In the genomic region with DNA sequence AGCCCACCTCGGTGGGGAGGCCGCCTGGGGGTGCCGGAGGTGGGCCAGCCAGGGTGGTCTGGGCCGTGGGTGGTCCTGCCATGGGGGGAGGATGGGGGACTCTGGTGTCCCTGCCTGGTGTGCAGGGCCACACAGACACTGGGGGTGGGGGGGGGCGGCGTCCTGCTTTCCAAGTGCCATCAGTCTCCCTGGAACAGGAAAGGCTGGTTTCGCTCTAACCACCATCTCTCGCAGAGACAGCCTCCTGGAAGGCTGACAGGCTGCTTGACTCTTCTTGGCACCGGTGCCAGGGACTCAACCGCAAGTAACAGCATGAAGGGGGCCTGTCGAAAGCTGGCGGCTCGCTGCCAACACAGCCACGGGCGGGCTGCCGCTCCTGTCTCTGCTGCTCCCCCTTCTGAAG, we compare ENCODE assay signal across 16 cellular contexts. TPM values are rescaled to one million over a fixed set of nuclear protein-coding genes. Genes with fewer than 3 reads are reported as not detected.
DNase-seq lines count a peak whose midpoint lies in the region; ATAC-seq and TF ChIP-seq lines count a peak whose summit lies in the region.
"Had no signal": no experiment of that assay in that cellular context is flagged by ENCODE, and none has a peak within 500 bp of the region (broad histone marks: within the 10 kb centered on the region; RNA-seq: fewer than 3 reads in every experiment).

No MANE protein-coding gene starts in this region.

- H3K4me2 ChIP-seq in MM.1S (ENCODE audit: low read depth, low read length) (no peak overlapping the region), Karpas-422 (ENCODE audit: low read depth, low read length, poor library complexity, severe bottlenecking) (no peak overlapping the region)

- H2AFZ ChIP-seq in MM.1S (ENCODE audit: low read length) (no peak overlapping the region), Karpas-422 (ENCODE audit: low read length) (no peak overlapping the region)
- H2AFZ ChIP-seq: GM23248 had no signal

- DNase-seq in DMS 273 treated with DMSO at 0.1 percent for 48 hours (lab: John Stamatoyannopoulos, UW) = peak; percentile 36
- peak; percentile 53 for DNase-seq in NCI-H446 treated with DMSO at 0.1 percent for 48 hours (lab: John Stamatoyannopoulos, UW)
- DNase-seq in fibroblast of gingiva (ENCODE audit: low read depth) = peak; percentile 81
- peak in 1 of 2 donors; percentile 62 for DNase-seq in psoas muscle
- no peak for DNase-seq in MM.1S
- no peak for DNase-seq in superior temporal gyrus (ENCODE audit: extremely low spot score)
- no peak for DNase-seq in Karpas-422
- DNase-seq: activated CD4-positive, alpha-beta T cell treated with anti-CD3 and anti-CD28 coated beads for 1 hour; CD4-positive, alpha-beta memory T cell; GM23248; NCI-H748 treated with DMSO at 0.1 percent for 48 hours had no signal

- intact Hi-C loops in psoas muscle (cut with DNase I) = no loop called here

- H3K27me3 ChIP-seq in psoas muscle (ENCODE audit: insufficient read depth in 3 of 3, low read length in 2 of 3) (no peaks in the 10 kb centered on the region), MM.1S (replicated peaks; ENCODE audit: insufficient read depth, low read length) (peaks cover 13% of the 10 kb centered on the region; the same call in 1 of the 2 replicates), Karpas-422 (ENCODE audit: low read length) (no peaks in the 10 kb centered on the region)
- H3K27me3 ChIP-seq: gastrocnemius medialis had no signal

- no peaks in the 10 kb centered on the region for H3F3A ChIP-seq in MM.1S (ENCODE audit: insufficient read depth, low read length)

- H3K4me3 ChIP-seq in psoas muscle (no peak overlapping the region), MM.1S (ENCODE audit: low read length) (no peak overlapping the region), Karpas-422 (ENCODE audit: low read length) (no peak overlapping the region)
- H3K4me3 ChIP-seq: gastrocnemius medialis, GM23248 had no signal

- peaks cover 5% of the 10 kb centered on the region for H3K9me3 ChIP-seq in psoas muscle
- H3K9me3 ChIP-seq in MM.1S (replicated peaks; ENCODE audit: insufficient read depth, low read length) = no peaks in the 10 kb centered on the region
- H3K9me3 ChIP-seq in Karpas-422 (ENCODE audit: low read length) = no peaks in the 10 kb centered on the region
- H3K9me3 ChIP-seq: gastrocnemius medialis had no signal

- H3K36me3 ChIP-seq in psoas muscle (ENCODE audit: insufficient read depth in 1 of 2, low read depth in 1 of 2) = peaks cover 0 to 95% of the 10 kb centered on the region in 2 donors
- H3K36me3 ChIP-seq in MM.1S (replicated peaks; ENCODE audit: insufficient read depth, low read length) = no peaks in the 10 kb centered on the region
- H3K36me3 ChIP-seq in Karpas-422 (ENCODE audit: insufficient read depth, low read length) = no peaks in the 10 kb centered on the region

- H3K9me2 ChIP-seq in MM.1S (replicated peaks; ENCODE audit: insufficient read depth, low read length) (no peaks in the 10 kb centered on the region), Karpas-422 (replicated peaks; ENCODE audit: insufficient read depth, low read length) (no peaks in the 10 kb centered on the region)

- H3K9ac ChIP-seq in MM.1S (ENCODE audit: low read length) (no peak overlapping the region), Karpas-422 (ENCODE audit: low read length) (no peak overlapping the region)
- H3K9ac ChIP-seq: GM23248 had no signal

- ATAC-seq in psoas muscle (peak; percentile 3 to 53 (median 19)), HG03097 (IDR thresholded peaks at IDR 0.05; ENCODE audit: low FRiP score, unreplicated experiment) (no peak)
- ATAC-seq: gastrocnemius medialis, left lobe of liver had no signal

- WGBS in psoas muscle, 3 donors = 47 to 72% (median 57%) methylated on average over 16 of the region's 16 CpGs

- H3K27ac ChIP-seq in psoas muscle (no peak overlapping the region), MM.1S (ENCODE audit: low read length) (no peak overlapping the region), Karpas-422 (ENCODE audit: low read length) (no peak overlapping the region)
- H3K27ac ChIP-seq: GM23248 had no signal

- H4K20me1 ChIP-seq in MM.1S (ENCODE audit: insufficient read depth, low read length) = no peaks in the 10 kb centered on the region
- no peaks in the 10 kb centered on the region for H4K20me1 ChIP-seq in Karpas-422 (ENCODE audit: insufficient read depth, low read depth, low read length)

- H3K4me1 ChIP-seq in psoas muscle (no peaks in the 10 kb centered on the region), MM.1S (ENCODE audit: low read length) (no peaks in the 10 kb centered on the region), Karpas-422 (ENCODE audit: low read length) (no peaks in the 10 kb centered on the region)

- TF ChIP-seq CTCF in psoas muscle (IDR thresholded peaks at IDR 0.05) (no peak), MM.1S (IDR thresholded peaks at IDR 0.05; ENCODE audit: low read length) (no peak)

- H3K79me2 ChIP-seq in MM.1S (ENCODE audit: low read length) = no peaks in the 10 kb centered on the region
- no peaks in the 10 kb centered on the region for H3K79me2 ChIP-seq in Karpas-422 (ENCODE audit: low read length)

RNA-seq across cellular contexts. Expression of gene RGMA, which starts 40.3 kb away (rescaled TPM):
- total RNA-seq in psoas muscle = 100 to 1,000 TPM in 2 of 4 donors, 10 to 100 TPM in 2; 45.8 to 217 (median 103) TPM
- 100 to 1,000 TPM in 2 of 3 donors, 10 to 100 TPM in 1; 39.2 to 187 (median 129) TPM for polyA plus RNA-seq in psoas muscle
- not detected in 2 replicates for total RNA-seq in Karpas-422 (2014; rRNA removed; shearing (Covaris generic); ENCODE audit: low replicate concordance)
- total RNA-seq: activated T-helper 2 cell treated with anti-CD3 and anti-CD28 coated beads, Interferon-gamma antibody, Interleukin-2, Interleukin-4, amounts not matched to agents 10 μg/mL and 5 μg/mL and 100 μg/mL, durations not matched to agents 14 hours and 24 hours and 36 hours; CD4-positive, alpha-beta memory T cell; LHCN-M2 had no signal
- polyA plus RNA-seq: CD4-positive, alpha-beta memory T cell had no signal

Comparison
In these comparisons a context has a peak if more than half of its experiments do, and no peak if none do; other contexts are left out.
1. DNase-seq: peak in DMS 273 treated with DMSO at 0.1 percent for 48 hours (single experiment), NCI-H446 treated with DMSO at 0.1 percent for 48 hours (single experiment) and fibroblast of gingiva (single experiment); none in MM.1S (single experiment), superior temporal gyrus (single experiment) and Karpas-422 (single experiment).
2. RNA of gene RGMA, which starts 40.3 kb away (total RNA-seq): 45.8 to 217 TPM in psoas muscle; not detected in Karpas-422; every median in the first group is over 10 times any median in the second.